Comparison of ENCODE assay signal across 29 cellular contexts in the genomic region with DNA sequence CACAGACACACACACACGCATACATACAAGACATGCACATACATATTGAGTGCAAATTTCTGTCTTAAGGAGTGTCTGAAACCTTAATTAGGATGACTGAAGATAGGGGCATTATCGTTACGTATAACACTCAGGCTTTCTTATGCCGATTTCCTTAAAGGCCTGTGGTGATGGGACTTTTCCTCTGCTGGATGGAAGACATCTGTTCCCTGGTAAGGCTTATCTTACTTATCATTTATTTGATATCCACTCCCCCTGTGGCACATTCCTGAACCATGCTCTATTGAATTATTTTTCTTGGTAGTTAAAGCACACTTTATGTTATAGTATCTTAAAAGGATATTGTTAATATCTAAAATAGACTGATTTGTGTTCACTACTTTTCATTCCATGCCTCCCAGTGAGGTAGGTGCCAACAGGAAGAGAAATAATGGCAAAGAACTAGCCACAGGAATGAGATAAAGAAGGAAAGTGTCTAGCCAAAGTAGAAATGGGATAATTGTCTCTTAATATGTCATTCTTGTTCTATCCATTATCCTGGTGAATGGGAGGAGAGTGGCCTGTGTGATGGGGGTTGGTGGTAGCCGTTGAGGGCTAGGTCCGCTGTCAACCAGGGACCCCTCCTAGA.
"Had no signal": no experiment of that assay in that cellular context is flagged by ENCODE, and none has a peak within 500 bp of the region (broad histone marks: within the 10 kb centered on the region; RNA-seq: fewer than 3 reads in every experiment).

No MANE protein-coding gene starts in this region.

- FAIRE-seq: colon had no signal

- H3K9ac ChIP-seq: neural progenitor cell, parathyroid adenoma had no signal

- H3K4me3 Mint-ChIP-seq: immature natural killer cell; mesothelial cell of epicardium; naive thymus-derived CD4-positive, alpha-beta T cell; nephron; neural progenitor cell; stimulated activated naive CD8-positive, alpha-beta T cell treated with anti-CD3 and anti-CD28 coated beads, Interleukin-15, amount 100 ng/mL, for 72 hours had no signal

- H2AFZ ChIP-seq: neural progenitor cell, parathyroid adenoma had no signal

- H3K4me2 ChIP-seq: neural progenitor cell, smooth muscle cell had no signal

- H3K4me1 Mint-ChIP-seq: immature natural killer cell; mesothelial cell of epicardium; naive thymus-derived CD4-positive, alpha-beta T cell; nephron; neural progenitor cell; stimulated activated naive CD8-positive, alpha-beta T cell treated with anti-CD3 and anti-CD28 coated beads, Interleukin-15, amount 100 ng/mL, for 72 hours had no signal

- H3K9me3 ChIP-seq: heart right ventricle, lower lobe of right lung, suprapubic skin, transverse colon, vagina had no signal

- H3K27ac ChIP-seq: dorsolateral prefrontal cortex, heart right ventricle, lower lobe of right lung, neural progenitor cell, parathyroid adenoma, suprapubic skin, transverse colon, vagina had no signal

- H3K27me3 ChIP-seq: dorsolateral prefrontal cortex, heart right ventricle, neural progenitor cell, suprapubic skin, transverse colon, vagina had no signal

- H3K27ac Mint-ChIP-seq: immature natural killer cell; mesothelial cell of epicardium; naive thymus-derived CD4-positive, alpha-beta T cell; nephron; neural progenitor cell; progenitor cell of endocrine pancreas; stimulated activated naive CD8-positive, alpha-beta T cell treated with anti-CD3 and anti-CD28 coated beads, Interleukin-15, amount 100 ng/mL, for 72 hours had no signal

- H3K4me1 ChIP-seq: lower lobe of right lung, neural progenitor cell, parathyroid adenoma, suprapubic skin, vagina had no signal

- H3K36me3 Mint-ChIP-seq: immature natural killer cell; mesothelial cell of epicardium; naive thymus-derived CD4-positive, alpha-beta T cell; neural progenitor cell had no signal

- H3K79me2 ChIP-seq: parathyroid adenoma had no signal

- DNase-seq: dorsolateral prefrontal cortex; effector CD4-positive, alpha-beta T cell; foreskin melanocyte; glutamatergic neuron; heart right ventricle; hippocampal formation; immature natural killer cell; islet precursor cell; kidney glomerular epithelial cell; left colon; left ventricle myocardium superior; lower lobe of right lung; naive thymus-derived CD4-positive, alpha-beta T cell; stimulated activated CD4-positive, alpha-beta T cell treated with anti-CD3 and anti-CD28 coated beads, Interleukin-12 subunit alpha, Interleukin-12 subunit beta, amount 100 ng/mL, for 4 hours; stimulated activated CD4-positive, alpha-beta T cell treated with anti-CD3 and anti-CD28 coated beads, Interleukin-1b, Interleukin-23, amount 100 ng/mL, for 48 hours; stimulated activated CD4-positive, alpha-beta T cell treated with anti-CD3 and anti-CD28 coated beads, Interleukin-4, amount 100 ng/mL, for 1 hour; stimulated activated CD8-positive, alpha-beta memory T cell treated with anti-CD3 and anti-CD28 coated beads, Interleukin-4, amount 100 ng/mL, for 48 hours; stimulated activated naive CD4-positive, alpha-beta T cell; stimulated activated naive CD8-positive, alpha-beta T cell treated with anti-CD3 and anti-CD28 coated beads, Interleukin-15, amount 100 ng/mL, for 72 hours; transverse colon had no signal

- H3K4me3 ChIP-seq: dorsolateral prefrontal cortex, heart right ventricle, lower lobe of right lung, neural progenitor cell, smooth muscle cell, suprapubic skin, transverse colon, vagina had no signal

- H3K36me3 ChIP-seq: heart right ventricle, lower lobe of right lung, neural progenitor cell, suprapubic skin, transverse colon, vagina had no signal

- H3K27me3 Mint-ChIP-seq: naive thymus-derived CD4-positive, alpha-beta T cell; progenitor cell of endocrine pancreas; stimulated activated naive CD8-positive, alpha-beta T cell treated with anti-CD3 and anti-CD28 coated beads, Interleukin-15, amount 100 ng/mL, for 72 hours had no signal

- H3K9me3 Mint-ChIP-seq: immature natural killer cell; mesothelial cell of epicardium; naive thymus-derived CD4-positive, alpha-beta T cell; nephron; neural progenitor cell; stimulated activated naive CD8-positive, alpha-beta T cell treated with anti-CD3 and anti-CD28 coated beads, Interleukin-15, amount 100 ng/mL, for 72 hours had no signal
